8 cellular contexts compared by ENCODE assay signal in the genomic region with DNA sequence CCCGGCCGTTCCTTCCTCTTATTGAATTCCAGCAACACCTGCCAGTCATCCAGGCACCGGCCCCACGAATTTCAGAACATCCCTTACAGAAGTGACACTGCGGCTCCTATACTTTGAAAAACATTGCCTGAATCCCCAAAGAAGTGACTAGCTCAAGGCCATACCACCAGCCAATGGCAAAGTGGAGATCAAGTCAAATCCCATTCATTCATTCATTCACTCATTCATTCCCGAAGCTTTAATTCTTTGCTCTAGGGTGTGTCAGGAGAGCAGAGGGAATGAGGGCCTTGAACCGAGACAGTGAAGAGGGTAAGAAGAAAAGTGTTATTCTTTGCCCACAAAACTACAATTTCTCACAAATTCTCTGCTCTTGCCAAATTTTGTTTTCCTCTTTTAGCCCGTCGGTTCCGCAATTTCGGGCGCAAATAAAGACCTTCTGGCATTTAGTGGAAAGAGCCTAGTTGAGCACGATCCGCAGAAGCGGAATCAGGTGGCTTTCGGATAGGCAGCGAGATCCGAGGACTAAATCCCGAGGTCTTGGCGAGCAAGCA. TPM values are rescaled to one million over a fixed set of nuclear protein-coding genes. Genes with fewer than 3 reads are reported as not detected.
DNase-seq lines count a peak whose midpoint lies in the region; ATAC-seq and TF ChIP-seq lines count a peak whose summit lies in the region.

No MANE protein-coding gene starts in this region.

- peak overlapping the region; percentile 62 for H3K4me3 Mint-ChIP-seq in central memory CD8-positive, alpha-beta T cell
- peak overlapping the region; percentile 68 to 86 (median 82) for H3K4me3 Mint-ChIP-seq in naive B cell

- H4K20me1 ChIP-seq in Karpas-422 (ENCODE audit: insufficient read depth, low read depth, low read length): no peaks in the 10 kb centered on the region

- no peak overlapping the region for H3K27ac Mint-ChIP-seq in central memory CD8-positive, alpha-beta T cell (ENCODE audit: low read depth)
- peak overlapping the region in 3 of 6 donors; percentile 42 to 78 (median 53) for H3K27ac Mint-ChIP-seq in naive B cell

- TF ChIP-seq CTCF in BE2C (IDR thresholded peaks at IDR 0.05; ENCODE audit: low read depth, low read length): no peak

- no peak for ATAC-seq in central memory CD8-positive, alpha-beta T cell (replicated peaks; ENCODE audit: extremely low read depth, poor library complexity, severe bottlenecking)
- ATAC-seq in naive B cell (ENCODE audit: low read depth in 2 of 2) (no peak), GM21619 (IDR thresholded peaks at IDR 0.05; ENCODE audit: unreplicated experiment) (no peak), HG03095 (IDR thresholded peaks at IDR 0.05; ENCODE audit: unreplicated experiment) (no peak)

- no peaks in the 10 kb centered on the region for H3K9me2 ChIP-seq in Karpas-422 (replicated peaks; ENCODE audit: insufficient read depth, low read length)

- peaks cover 2% of the 10 kb centered on the region for H3K36me3 Mint-ChIP-seq in central memory CD8-positive, alpha-beta T cell (ENCODE audit: insufficient read depth)
- H3K36me3 Mint-ChIP-seq in naive B cell: no peaks in the 10 kb centered on the region

- no peak overlapping the region for H3K27ac ChIP-seq in Karpas-422 (ENCODE audit: low read length)

- DNase-seq in BE2C (no peak), Karpas-422 (no peak), naive B cell (no peak), foreskin melanocyte (no peak), Ammon's horn (ENCODE audit: low spot score) (no peak)
- no peak for DNase-seq in central memory CD8-positive, alpha-beta T cell (ENCODE audit: low spot score in 2 of 2)

- H3K4me1 Mint-ChIP-seq in central memory CD8-positive, alpha-beta T cell: no peaks in the 10 kb centered on the region
- peaks cover 8 to 11% (median 9%) of the 10 kb centered on the region in 3 donors for H3K4me1 Mint-ChIP-seq in naive B cell

- no peaks in the 10 kb centered on the region for H3K4me1 ChIP-seq in BE2C
- peaks cover 7% of the 10 kb centered on the region for H3K4me1 ChIP-seq in Karpas-422 (ENCODE audit: low read length)

- H3K9me3 ChIP-seq in BE2C (no peaks in the 10 kb centered on the region), Karpas-422 (ENCODE audit: low read length) (no peaks in the 10 kb centered on the region)

- no peak overlapping the region for H3K9ac ChIP-seq in Karpas-422 (ENCODE audit: low read length)

- peaks cover 11% of the 10 kb centered on the region for H3K27me3 Mint-ChIP-seq in central memory CD8-positive, alpha-beta T cell
- peaks cover 9 to 12% (median 10%) of the 10 kb centered on the region in 3 donors for H3K27me3 Mint-ChIP-seq in naive B cell

- H3K36me3 ChIP-seq in BE2C: peaks cover 3% of the 10 kb centered on the region; the same call in 1 of the 2 replicates
- no peaks in the 10 kb centered on the region for H3K36me3 ChIP-seq in Karpas-422 (ENCODE audit: insufficient read depth, low read length)

- H3K27me3 ChIP-seq in BE2C: no peaks in the 10 kb centered on the region
- no peaks in the 10 kb centered on the region for H3K27me3 ChIP-seq in Karpas-422 (ENCODE audit: low read length)

- no peak overlapping the region for H2AFZ ChIP-seq in Karpas-422 (ENCODE audit: low read length)

- H3K4me3 ChIP-seq in BE2C (ENCODE audit: low read depth, low read length) (peak overlapping the region; percentile 53), Karpas-422 (ENCODE audit: low read length) (no peak overlapping the region)

- H3K9me3 Mint-ChIP-seq in central memory CD8-positive, alpha-beta T cell: no peaks in the 10 kb centered on the region
- peaks cover 0 to 4% (median 0%) of the 10 kb centered on the region in 7 donors for H3K9me3 Mint-ChIP-seq in naive B cell

- H3K79me2 ChIP-seq in Karpas-422 (ENCODE audit: low read length): no peaks in the 10 kb centered on the region

- peak overlapping the region; percentile 26 for H3K4me2 ChIP-seq in Karpas-422 (ENCODE audit: low read depth, low read length, poor library complexity, severe bottlenecking)

RNA-seq across cellular contexts. Expression of gene HMGB3, which starts 0.8 kb away (rescaled TPM):
- polyA plus RNA-seq in BE2C (2012; ENCODE audit: insufficient read depth, insufficient read length, low read depth): 21.7 TPM
- 8.2 and 9.0 TPM in 2 replicates for total RNA-seq in Karpas-422 (2014; rRNA removed; shearing (Covaris generic); ENCODE audit: low replicate concordance)
- 1 to 10 TPM in 1 of 6 donors, under 1 TPM in 4, not detected in 1; 0.16 to 2.5 (median 0.48) TPM for polyA plus RNA-seq in naive B cell (ENCODE audit: low read depth in 6 of 6)
